In the genomic region with DNA sequence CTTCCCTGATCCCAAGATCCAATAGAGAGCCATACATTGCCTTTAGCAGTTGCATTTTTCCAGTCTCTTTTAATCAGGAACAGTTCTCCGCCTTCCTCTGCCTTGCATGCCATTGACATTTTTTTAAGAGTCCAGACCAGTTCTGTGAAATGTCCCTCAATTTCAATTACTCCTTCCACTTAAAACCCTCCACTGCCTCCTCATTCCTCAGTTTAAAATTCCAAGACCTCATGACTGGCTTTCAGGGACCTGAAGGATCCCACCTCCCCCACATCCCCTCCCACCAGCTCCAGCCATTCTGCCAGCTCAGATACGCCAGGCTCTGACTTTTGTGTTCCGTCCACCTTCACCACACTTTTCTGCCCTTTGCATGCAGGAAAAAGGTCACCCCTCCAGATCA, we compare ENCODE assay signal across 26 cellular contexts. TPM values are rescaled to one million over a fixed set of nuclear protein-coding genes. Genes with fewer than 3 reads are reported as not detected.
A peak's percentile ranks its signal among the peaks of the same experiment; 100 is the strongest.
DNase-seq lines count a peak whose midpoint lies in the region; ATAC-seq, FAIRE-seq and TF ChIP-seq lines count a peak whose summit lies in the region.
"Had no signal": no experiment of that assay in that cellular context is flagged by ENCODE, and none has a peak within 500 bp of the region (broad histone marks: within the 10 kb centered on the region; RNA-seq: fewer than 3 reads in every experiment).

No MANE protein-coding gene starts in this region.

- peaks cover 37% of the 10 kb centered on the region for H3K36me3 ChIP-seq in mesodermal cell (ENCODE audit: control insufficient read depth, insufficient read depth, low read length)
- no peaks in the 10 kb centered on the region for H3K36me3 ChIP-seq in thyroid gland
- H3K36me3 ChIP-seq: BE2C, pancreas, WERI-Rb-1 had no signal

- H3K9me3 ChIP-seq in mesodermal cell (ENCODE audit: control insufficient read depth, low read length) (peaks cover 7% of the 10 kb centered on the region), thyroid gland (no peaks in the 10 kb centered on the region)
- H3K9me3 ChIP-seq: BE2C, mucosa of descending colon, pancreas, spleen had no signal

- TF ChIP-seq CTCF in thyroid gland (IDR thresholded peaks at IDR 0.05): no peak

- peak; percentile 41 for DNase-seq in NCI-H226
- DNase-seq in cerebellar cortex (ENCODE audit: low spot score): peak; percentile 55
- DNase-seq in thyroid gland: peak; percentile 48 to 58
- no peak for DNase-seq in H54 (ENCODE audit: insufficient read length, low spot score)
- DNase-seq in Kasumi-1 (lab: John Stamatoyannopoulos, UW): no peak
- DNase-seq: activated CD8-positive, alpha-beta T cell treated with anti-CD3 and anti-CD28 coated beads, Interleukin-2, amount 10 ng/mL, durations not matched to agents 7 days and 5 days; activated T-cell treated with anti-CD3 and anti-CD28 coated beads, Interleukin-2, amount 50 U/mL, for 48 hours; BE2C; caudate nucleus; effector memory CD4-positive, alpha-beta T cell; H9; hippocampal formation; kidney glomerular epithelial cell; NCI-H1694; NCI-H345; NK-92 treated with Interleukin-12 subunit alpha and Interleukin-12 subunit beta, amount 100 ng/mL, for 24 hours; pancreas; RPMI8226; spleen; T-helper 1 cell; WERI-Rb-1 had no signal

- H3K27ac ChIP-seq in mesodermal cell (ENCODE audit: low read depth, low read length, severe bottlenecking): peak overlapping the region; percentile 87
- H3K27ac ChIP-seq in thyroid gland: no peak overlapping the region
- H3K27ac ChIP-seq: pancreas, WERI-Rb-1 had no signal

- TF ChIP-seq POLR2A in thyroid gland (IDR thresholded peaks at IDR 0.05) (no peak), H54 (IDR thresholded peaks at IDR 0.05; ENCODE audit: low read depth, low read length) (no peak)

- ATAC-seq in GM18861 (IDR thresholded peaks at IDR 0.05; ENCODE audit: unreplicated experiment) (no peak), GM19397 (IDR thresholded peaks at IDR 0.05; ENCODE audit: unreplicated experiment) (no peak)
- ATAC-seq: activated CD8-positive, alpha-beta T cell treated with anti-CD3 and anti-CD28 coated beads, Interleukin-2, amount 10 ng/mL, durations not matched to agents 7 days and 5 days; mucosa of descending colon; pancreas had no signal

- H3K27me3 ChIP-seq in thyroid gland: no peaks in the 10 kb centered on the region
- H3K27me3 ChIP-seq: pancreas had no signal

- intact Hi-C loops in thyroid gland (cut with DNase I): no loop called here

- FAIRE-seq in H54 (lab: Jason Lieb, UNC): no peak
- FAIRE-seq: D721Med, pancreas had no signal

- H3K4me3 ChIP-seq in mesodermal cell (ENCODE audit: extremely low read depth, insufficient read depth, low read length, poor library complexity, severe bottlenecking): no peak overlapping the region
- no peak overlapping the region for H3K4me3 ChIP-seq in thyroid gland (replicated peaks in 1 of 3)
- H3K4me3 ChIP-seq: mucosa of descending colon, pancreas, spleen had no signal

- H3K4me1 ChIP-seq in mesodermal cell (ENCODE audit: control insufficient read depth, insufficient read depth, low read length, poor library complexity, severe bottlenecking) (peaks cover 37% of the 10 kb centered on the region), thyroid gland (peaks cover 39 to 41% of the 10 kb centered on the region in 2 donors)

- 73 to 81% methylated on average over 1 to 3 of the region's 3 CpGs for WGBS in mesodermal cell (ENCODE audit: insufficient coverage in 2 of 2), 2 experiments
- 82 to 96% methylated on average over 3 of the region's 3 CpGs for WGBS in thyroid gland, 2 donors

RNA-seq across cellular contexts. Expression of a gene that starts 8.8 kb away (rescaled TPM):
- polyA plus RNA-seq in mesodermal cell (2013, experiment 1 of 2): 37.0 TPM
- polyA plus RNA-seq in mesodermal cell (2013, experiment 2 of 2): 35.2 TPM
- 100 to 1,000 TPM in 2 of 4 donors, 10 to 100 TPM in 2; 47.0 to 173 (median 94.8) TPM for total RNA-seq in thyroid gland

Comparison
In these comparisons a context has a peak if more than half of its experiments do, and no peak if none do; other contexts are left out.
1. DNase-seq: peak in NCI-H226 (single experiment), cerebellar cortex (single experiment) and thyroid gland (2 of 2); none in H54 (single experiment) and Kasumi-1 (0 of 2).